ENCODE assay signal across 9 cellular contexts in the genomic region with DNA sequence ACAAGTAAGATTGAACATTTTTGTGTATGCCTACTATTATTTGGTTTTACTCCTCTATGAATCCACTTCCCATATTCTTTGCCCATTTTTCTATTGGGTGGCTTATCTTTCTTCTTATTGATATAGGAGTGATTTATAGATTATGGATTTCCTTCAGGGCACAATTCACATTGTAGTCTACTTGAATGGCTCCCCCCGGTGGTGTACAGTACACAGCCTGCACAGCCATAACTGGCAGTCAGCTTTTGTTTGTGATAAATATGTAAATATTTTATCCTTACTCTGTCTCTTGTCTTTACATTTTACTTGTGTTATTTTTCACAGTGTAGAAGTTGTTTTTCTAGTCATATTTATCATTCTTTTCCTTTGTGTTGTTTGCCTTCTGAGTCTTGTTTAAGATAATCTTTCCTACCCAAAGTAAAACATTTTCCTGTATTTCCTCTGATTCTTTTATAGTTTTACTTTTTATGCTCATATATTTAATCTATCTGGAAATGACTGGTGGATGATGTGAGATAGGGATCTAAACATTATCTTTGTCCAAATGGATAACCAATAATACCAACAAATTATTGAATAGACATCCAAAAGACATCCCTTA. TPM values are rescaled to one million over a fixed set of nuclear protein-coding genes. Genes with fewer than 3 reads are reported as not detected.
DNase-seq lines count a peak whose midpoint lies in the region; TF ChIP-seq lines count a peak whose summit lies in the region.
"Had no signal": no experiment of that assay in that cellular context is flagged by ENCODE, and none has a peak within 500 bp of the region (broad histone marks: within the 10 kb centered on the region; RNA-seq: fewer than 3 reads in every experiment).

No MANE protein-coding gene starts in this region.

- H3K36me3 Mint-ChIP-seq in activated T-helper 2 cell treated with anti-CD3 and anti-CD28 coated beads, Interferon-gamma antibody, Interleukin-2, Interleukin-4, amounts not matched to agents 10 μg/mL and 5 μg/mL and 100 μg/mL, durations not matched to agents 14 hours and 24 hours and 36 hours (ENCODE audit: low read depth) = no peaks in the 10 kb centered on the region

- no peak overlapping the region for H3K4me2 ChIP-seq in smooth muscle cell

- DNase-seq in EH (ENCODE audit: low read depth) (peak; percentile 62), RPMI7951 (ENCODE audit: low read depth) (peak; percentile 27), smooth muscle cell (lab: John Stamatoyannopoulos, UW; ENCODE audit: unreplicated experiment) (no peak), lower leg skin (ENCODE audit: low spot score in 2 of 2) (no peak), cortex of kidney (lab: John Stamatoyannopoulos, UW) (no peak), SKM-1 (lab: John Stamatoyannopoulos, UW; ENCODE audit: unreplicated experiment) (no peak)
- DNase-seq in effector CD4-positive, alpha-beta T cell = peak; percentile 13
- no peak for DNase-seq in activated T-helper 2 cell treated with anti-CD3 and anti-CD28 coated beads, Interferon-gamma antibody, Interleukin-2, Interleukin-4, amounts not matched to agents 10 μg/mL and 5 μg/mL and 100 μg/mL, durations not matched to agents 14 hours and 24 hours and 36 hours (ENCODE audit: low spot score)

- H3K9me3 ChIP-seq in smooth muscle cell (replicated peaks; ENCODE audit: low read depth) = no peaks in the 10 kb centered on the region

- H3K4me1 Mint-ChIP-seq in activated T-helper 2 cell treated with anti-CD3 and anti-CD28 coated beads, Interferon-gamma antibody, Interleukin-2, Interleukin-4, amounts not matched to agents 10 μg/mL and 5 μg/mL and 100 μg/mL, durations not matched to agents 14 hours and 24 hours and 36 hours (ENCODE audit: low read depth) = peaks cover 28% of the 10 kb centered on the region

- peaks cover 4% of the 10 kb centered on the region for H3F3A ChIP-seq in smooth muscle cell (ENCODE audit: low read depth)

- no peak for TF ChIP-seq POLR2A in lower leg skin (IDR thresholded peaks at IDR 0.05)

- H3K4me1 ChIP-seq in smooth muscle cell (ENCODE audit: low read depth) = no peaks in the 10 kb centered on the region

- no peaks in the 10 kb centered on the region for H3K9me3 Mint-ChIP-seq in activated T-helper 2 cell treated with anti-CD3 and anti-CD28 coated beads, Interferon-gamma antibody, Interleukin-2, Interleukin-4, amounts not matched to agents 10 μg/mL and 5 μg/mL and 100 μg/mL, durations not matched to agents 14 hours and 24 hours and 36 hours

- H2AFZ ChIP-seq in smooth muscle cell (ENCODE audit: low read depth) = no peak overlapping the region

- H3K9ac ChIP-seq in smooth muscle cell (ENCODE audit: low read depth) = no peak overlapping the region

- H3K27ac Mint-ChIP-seq in activated T-helper 2 cell treated with anti-CD3 and anti-CD28 coated beads, Interferon-gamma antibody, Interleukin-2, Interleukin-4, amounts not matched to agents 10 μg/mL and 5 μg/mL and 100 μg/mL, durations not matched to agents 14 hours and 24 hours and 36 hours = no peak overlapping the region
- H3K27ac Mint-ChIP-seq: IgD-negative memory B cell had no signal

- intact Hi-C loops in lower leg skin (cut with DNase I; ENCODE audit: low total_unique reads) = no loop called here
- intact Hi-C loops in activated T-helper 2 cell treated with anti-CD3 and anti-CD28 coated beads, Interferon-gamma antibody, Interleukin-2, Interleukin-4, amounts not matched to agents 10 μg/mL and 5 μg/mL and 100 μg/mL, durations not matched to agents 14 hours and 24 hours and 36 hours (cut with micrococcal nuclease) = loop anchor here (1.0 kb wide), 1 partner anchor 31 kb away; no protein-coding TSS in a partner anchor

- peaks cover 3% of the 10 kb centered on the region for H3K79me2 ChIP-seq in smooth muscle cell (ENCODE audit: low read depth)

- no peaks in the 10 kb centered on the region for H4K20me1 ChIP-seq in smooth muscle cell (ENCODE audit: low read depth)

- H3K4me3 ChIP-seq in smooth muscle cell (no peak overlapping the region), lower leg skin (ENCODE audit: low read depth, poor library complexity, severe bottlenecking) (no peak overlapping the region)

- no peaks in the 10 kb centered on the region for H3K27me3 Mint-ChIP-seq in activated T-helper 2 cell treated with anti-CD3 and anti-CD28 coated beads, Interferon-gamma antibody, Interleukin-2, Interleukin-4, amounts not matched to agents 10 μg/mL and 5 μg/mL and 100 μg/mL, durations not matched to agents 14 hours and 24 hours and 36 hours (ENCODE audit: low read depth)

- H3K27me3 ChIP-seq in smooth muscle cell (ENCODE audit: low read depth) = no peaks in the 10 kb centered on the region

- no peak overlapping the region for H3K4me3 Mint-ChIP-seq in activated T-helper 2 cell treated with anti-CD3 and anti-CD28 coated beads, Interferon-gamma antibody, Interleukin-2, Interleukin-4, amounts not matched to agents 10 μg/mL and 5 μg/mL and 100 μg/mL, durations not matched to agents 14 hours and 24 hours and 36 hours (ENCODE audit: low read depth)
- H3K4me3 Mint-ChIP-seq: IgD-negative memory B cell had no signal

- 81% methylated on average over 1 of the region's 1 CpG for WGBS in smooth muscle cell (ENCODE audit: low lambda C conversion rate)
- WGBS in lower leg skin, 2 donors = 33% methylated on average over 1 of the region's 1 CpG

- H3K27ac ChIP-seq in smooth muscle cell (ENCODE audit: low read depth) = no peak overlapping the region

- TF ChIP-seq CTCF in smooth muscle cell (IDR thresholded peaks at IDR 0.05; ENCODE audit: borderline replicate concordance, insufficient read depth, poor library complexity, severe bottlenecking) (peak; percentile 63), lower leg skin (IDR thresholded peaks at IDR 0.05) (no peak)

- no peaks in the 10 kb centered on the region for H3K36me3 ChIP-seq in smooth muscle cell (ENCODE audit: low read depth)

RNA-seq across cellular contexts. Expression of gene CALD1, which starts 23.9 kb away (rescaled TPM):
- 209 and 259 TPM in 2 replicates for total RNA-seq in RPMI7951 (2014; rRNA removed; shearing (Covaris generic))
- total RNA-seq in smooth muscle cell (948 and 1,024 TPM in 2 replicates), lower leg skin (10 to 100 TPM; 30.3 to 95.7 (median 58.0) TPM)
- 1,552 and 1,869 TPM in 2 replicates for polyA plus RNA-seq in smooth muscle cell
- 10.1 and 11.3 TPM in 2 replicates for total RNA-seq in activated T-helper 2 cell treated with anti-CD3 and anti-CD28 coated beads, Interferon-gamma antibody, Interleukin-2, Interleukin-4, amounts not matched to agents 10 μg/mL and 5 μg/mL and 100 μg/mL, durations not matched to agents 14 hours and 24 hours and 36 hours

Comparison
In these comparisons a context has a peak if more than half of its experiments do, and no peak if none do; other contexts are left out.
1. DNase-seq: peak in EH (single experiment), RPMI7951 (single experiment) and effector CD4-positive, alpha-beta T cell (single experiment); none in smooth muscle cell (single experiment), lower leg skin (0 of 2), activated T-helper 2 cell treated with anti-CD3 and anti-CD28 coated beads, Interferon-gamma antibody, Interleukin-2, Interleukin-4, amounts not matched to agents 10 μg/mL and 5 μg/mL and 100 μg/mL, durations not matched to agents 14 hours and 24 hours and 36 hours (single experiment), cortex of kidney (single experiment) and SKM-1 (single experiment).